11 cellular contexts compared by ENCODE assay signal in the genomic region with DNA sequence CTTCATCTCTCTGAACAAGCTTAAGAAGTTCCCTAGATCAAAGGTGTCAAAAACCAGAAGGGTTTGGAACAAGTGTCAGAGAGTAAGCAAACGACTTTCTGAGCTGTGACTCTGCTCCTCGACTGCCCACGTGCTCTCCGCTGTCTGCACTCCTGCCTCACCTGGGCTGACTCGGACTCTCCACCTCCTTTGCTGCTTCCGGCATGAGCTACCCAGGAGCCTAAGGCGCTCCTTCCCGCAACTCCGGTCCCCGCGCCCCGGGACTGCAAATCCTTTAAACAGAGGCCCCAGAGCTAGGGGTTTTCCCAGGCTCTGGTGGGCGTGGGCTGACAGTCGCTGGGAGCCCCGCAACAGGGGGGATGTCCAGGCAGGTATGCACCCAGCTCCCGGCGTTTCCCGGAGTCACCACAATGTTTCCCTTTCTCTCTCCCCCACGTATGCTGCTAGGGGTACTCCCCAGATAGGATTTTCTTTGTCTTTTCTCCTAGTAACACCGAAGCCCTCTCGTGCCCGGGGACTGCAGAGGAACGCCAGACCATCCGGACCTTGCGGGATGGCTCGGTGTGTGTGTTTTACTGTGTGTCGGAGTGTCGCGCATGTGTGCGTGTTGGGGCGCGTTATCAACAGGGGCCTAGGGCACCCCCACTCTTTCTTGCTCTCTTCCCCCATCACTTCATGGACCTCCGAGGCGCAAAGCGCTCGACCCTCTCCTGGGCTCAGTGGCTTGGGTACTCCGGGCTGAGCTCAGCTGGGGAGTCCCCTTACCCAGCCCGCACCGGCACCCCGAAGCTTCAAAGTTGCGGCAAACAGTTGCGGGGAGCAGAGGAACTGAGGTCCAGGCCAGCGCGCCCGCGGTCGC. TPM values are rescaled to one million over a fixed set of nuclear protein-coding genes. Genes with fewer than 3 reads are reported as not detected.
DNase-seq lines count a peak whose midpoint lies in the region; ATAC-seq and TF ChIP-seq lines count a peak whose summit lies in the region.
"Had no signal": no experiment of that assay in that cellular context is flagged by ENCODE, and none has a peak within 500 bp of the region (broad histone marks: within the 10 kb centered on the region; RNA-seq: fewer than 3 reads in every experiment).

No MANE protein-coding gene starts in this region.

- no peak overlapping the region for H3K27ac ChIP-seq in gastroesophageal sphincter
- H3K27ac ChIP-seq in prostate gland = no peak overlapping the region

- H3K36me3 Mint-ChIP-seq in stimulated activated naive B cell treated with anti-CD40 and anti-IgM and Interleukin-4, amounts not matched to agents 10 μg/mL and 1 μg/mL and 100 μg/mL, for 72 hours = peaks cover 0 to 2% of the 10 kb centered on the region in 2 donors
- no peaks in the 10 kb centered on the region for H3K36me3 Mint-ChIP-seq in T-helper 2 cell treated with Interferon-gamma antibody and Interleukin-4, amounts not matched to agents 5 μg/mL and 100 μg/mL, for 36 hours (ENCODE audit: low read depth)

- peak; percentile 3 for DNase-seq in GM06990 (ENCODE audit: extremely low read depth, insufficient read length)
- DNase-seq in NCI-H2171 (lab: John Stamatoyannopoulos, UW) = peak; percentile 46
- peak; percentile 49 for DNase-seq in prostate gland (ENCODE audit: low spot score)
- no peak for DNase-seq in SW480 (ENCODE audit: low spot score)
- no peak for DNase-seq in NCI-H446 (lab: John Stamatoyannopoulos, UW)
- DNase-seq in stimulated activated naive B cell treated with anti-CD40 and anti-IgM and Interleukin-4, amounts not matched to agents 10 μg/mL and 1 μg/mL and 100 μg/mL, for 72 hours = no peak
- DNase-seq in T-helper 2 cell treated with Interferon-gamma antibody and Interleukin-4, amounts not matched to agents 5 μg/mL and 100 μg/mL, for 36 hours (ENCODE audit: low spot score) = no peak
- DNase-seq: NCI-H187 treated with DMSO at 0.1 percent for 48 hours, small intestine had no signal

- intact Hi-C loops in prostate gland (cut with DNase I) = no loop called here

- TF ChIP-seq CTCF in GM06990 (IDR thresholded peaks at IDR 0.05; ENCODE audit: insufficient read depth, low read length, poor library complexity, severe bottlenecking) = no peak
- TF ChIP-seq CTCF in gastroesophageal sphincter (IDR thresholded peaks at IDR 0.05) = no peak
- TF ChIP-seq CTCF in prostate gland (IDR thresholded peaks at IDR 0.05) = no peak

- H3K27me3 ChIP-seq in GM06990 (replicated peaks; ENCODE audit: control insufficient read depth, insufficient read depth, low read length) = no peaks in the 10 kb centered on the region; the same call in 1 of the 2 replicates
- H3K27me3 ChIP-seq in gastroesophageal sphincter = peaks cover 80% of the 10 kb centered on the region
- H3K27me3 ChIP-seq in prostate gland (replicated peaks; ENCODE audit: insufficient read depth) = no peaks in the 10 kb centered on the region

- H3K9me3 ChIP-seq in gastroesophageal sphincter (no peaks in the 10 kb centered on the region), prostate gland (no peaks in the 10 kb centered on the region)

- peak overlapping the region in 1 of 2 donors; percentile 36 for H3K4me3 Mint-ChIP-seq in stimulated activated naive B cell treated with anti-CD40 and anti-IgM and Interleukin-4, amounts not matched to agents 10 μg/mL and 1 μg/mL and 100 μg/mL, for 72 hours
- H3K4me3 Mint-ChIP-seq in T-helper 2 cell treated with Interferon-gamma antibody and Interleukin-4, amounts not matched to agents 5 μg/mL and 100 μg/mL, for 36 hours = no peak overlapping the region

- peaks cover 4 to 24% of the 10 kb centered on the region in 2 donors for H3K4me1 Mint-ChIP-seq in stimulated activated naive B cell treated with anti-CD40 and anti-IgM and Interleukin-4, amounts not matched to agents 10 μg/mL and 1 μg/mL and 100 μg/mL, for 72 hours
- peaks cover 2% of the 10 kb centered on the region for H3K4me1 Mint-ChIP-seq in T-helper 2 cell treated with Interferon-gamma antibody and Interleukin-4, amounts not matched to agents 5 μg/mL and 100 μg/mL, for 36 hours (ENCODE audit: low read depth)

- H3K4me3 ChIP-seq in GM06990 (replicated peaks; ENCODE audit: low read depth, low read length) (peak overlapping the region; percentile 14; the same call in 1 of the 2 replicates), gastroesophageal sphincter (peak overlapping the region; percentile 23 to 55), prostate gland (peak overlapping the region; percentile 37 to 45)

- no peaks in the 10 kb centered on the region for H3K36me3 ChIP-seq in GM06990 (ENCODE audit: control insufficient read depth, insufficient read depth, low read length)
- no peaks in the 10 kb centered on the region for H3K36me3 ChIP-seq in gastroesophageal sphincter
- H3K36me3 ChIP-seq in prostate gland = no peaks in the 10 kb centered on the region

- H3K27me3 Mint-ChIP-seq in stimulated activated naive B cell treated with anti-CD40 and anti-IgM and Interleukin-4, amounts not matched to agents 10 μg/mL and 1 μg/mL and 100 μg/mL, for 72 hours = peaks cover 41 to 57% of the 10 kb centered on the region in 2 donors
- peaks cover 68% of the 10 kb centered on the region for H3K27me3 Mint-ChIP-seq in T-helper 2 cell treated with Interferon-gamma antibody and Interleukin-4, amounts not matched to agents 5 μg/mL and 100 μg/mL, for 36 hours (ENCODE audit: low read depth)

- H3K27ac Mint-ChIP-seq in stimulated activated naive B cell treated with anti-CD40 and anti-IgM and Interleukin-4, amounts not matched to agents 10 μg/mL and 1 μg/mL and 100 μg/mL, for 72 hours = no peak overlapping the region
- no peak overlapping the region for H3K27ac Mint-ChIP-seq in T-helper 2 cell treated with Interferon-gamma antibody and Interleukin-4, amounts not matched to agents 5 μg/mL and 100 μg/mL, for 36 hours

- H3K4me1 ChIP-seq in gastroesophageal sphincter = peaks cover 0 to 29% (median 9%) of the 10 kb centered on the region in 3 donors
- no peaks in the 10 kb centered on the region for H3K4me1 ChIP-seq in prostate gland (replicated peaks)

- 0 to 2% methylated on average over 7 to 9 of the region's 47 CpGs for WGBS in gastroesophageal sphincter (ENCODE audit: low coverage in 1 of 2), 2 donors
- 1% methylated on average over 47 of the region's 47 CpGs for WGBS in prostate gland

- ATAC-seq in gastroesophageal sphincter = peak; percentile 28
- ATAC-seq in stimulated activated naive B cell treated with anti-CD40 and anti-IgM and Interleukin-4, amounts not matched to agents 10 μg/mL and 1 μg/mL and 100 μg/mL, for 72 hours (replicated peaks) = no peak
- ATAC-seq: HCT116 had no signal

- TF ChIP-seq EP300 in gastroesophageal sphincter (IDR thresholded peaks at IDR 0.05) = no peak

- TF ChIP-seq POLR2A in gastroesophageal sphincter (IDR thresholded peaks at IDR 0.05) (no peak), prostate gland (IDR thresholded peaks at IDR 0.05) (no peak)

- peaks cover 0 to 1% of the 10 kb centered on the region in 2 donors for H3K9me3 Mint-ChIP-seq in stimulated activated naive B cell treated with anti-CD40 and anti-IgM and Interleukin-4, amounts not matched to agents 10 μg/mL and 1 μg/mL and 100 μg/mL, for 72 hours
- no peaks in the 10 kb centered on the region for H3K9me3 Mint-ChIP-seq in T-helper 2 cell treated with Interferon-gamma antibody and Interleukin-4, amounts not matched to agents 5 μg/mL and 100 μg/mL, for 36 hours

RNA-seq across cellular contexts. Expression of gene THSD7B, which starts 0.7 kb away (rescaled TPM):
- total RNA-seq in gastroesophageal sphincter = 1 to 10 TPM in 1 of 4 donors, under 1 TPM in 3; 0.12 to 1.1 (median 0.39) TPM
- 1 to 10 TPM in 1 of 2 donors, under 1 TPM in 1; 0.51 to 5.4 TPM for total RNA-seq in prostate gland

Comparison
In these comparisons a context has a peak if more than half of its experiments do, and no peak if none do; other contexts are left out.
1. DNase-seq: peak in GM06990 (single experiment), NCI-H2171 (single experiment) and prostate gland (single experiment); none in SW480 (single experiment), NCI-H446 (0 of 2), stimulated activated naive B cell treated with anti-CD40 and anti-IgM and Interleukin-4, amounts not matched to agents 10 μg/mL and 1 μg/mL and 100 μg/mL, for 72 hours (single experiment) and T-helper 2 cell treated with Interferon-gamma antibody and Interleukin-4, amounts not matched to agents 5 μg/mL and 100 μg/mL, for 36 hours (single experiment).
2. Peak in every context shown above with its lines, with median percentiles within 50 percentile points of each other: H3K4me3 ChIP-seq.